31 cellular contexts compared by ENCODE assay signal in genomic region chr20:20683020-20683419, GRCh38.
"Had no signal": no experiment of that assay in that cellular context is flagged by ENCODE, and none has a peak within 500 bp of the region (broad histone marks: within the 10 kb centered on the region; RNA-seq: fewer than 3 reads in every experiment).

No MANE protein-coding gene starts in this region.

- H3K36me3 ChIP-seq: brain microvascular endothelial cell had no signal

- FAIRE-seq: RCC 7860, TTC549 had no signal

- H3K4me3 Mint-ChIP-seq: activated CD4-positive, alpha-beta memory T cell treated with anti-CD3 and anti-CD28 coated beads, Interleukin-2, amount 10 ng/mL, durations not matched to agents 7 days and 5 days; activated CD8-positive, alpha-beta memory T cell treated with anti-CD3 and anti-CD28 coated beads, Interleukin-2, amount 10 ng/mL, durations not matched to agents 7 days and 5 days; activated naive CD8-positive, alpha-beta T cell treated with anti-CD3 and anti-CD28 coated beads for 36 hours; T-helper 2 cell treated with Interferon-gamma antibody and Interleukin-4, amounts not matched to agents 5 μg/mL and 100 μg/mL, for 36 hours had no signal

- H3K9me3 Mint-ChIP-seq: activated CD4-positive, alpha-beta memory T cell treated with anti-CD3 and anti-CD28 coated beads, Interleukin-2, amount 10 ng/mL, durations not matched to agents 7 days and 5 days; activated naive CD8-positive, alpha-beta T cell treated with anti-CD3 and anti-CD28 coated beads for 36 hours; T-helper 2 cell treated with Interferon-gamma antibody and Interleukin-4, amounts not matched to agents 5 μg/mL and 100 μg/mL, for 36 hours had no signal

- DNase-seq: activated CD4-positive, alpha-beta memory T cell treated with anti-CD3 and anti-CD28 coated beads, Interleukin-2, amount 10 ng/mL, durations not matched to agents 7 days and 5 days; activated CD4-positive, alpha-beta T cell treated with anti-CD3 and anti-CD28 coated beads for 4 hours; activated CD8-positive, alpha-beta memory T cell treated with anti-CD3 and anti-CD28 coated beads for 24 hours; activated CD8-positive, alpha-beta memory T cell treated with anti-CD3 and anti-CD28 coated beads, Interleukin-2, amount 10 ng/mL, durations not matched to agents 7 days and 5 days; activated CD8-positive, alpha-beta memory T cell treated with anti-CD3 and anti-CD28 coated beads, Interleukin-2, amount 50 U/mL, for 48 hours; activated effector memory CD4-positive, alpha-beta T cell treated with Interleukin-2 at 50 U/mL for 16 hours; activated naive CD4-positive, alpha-beta T cell treated with anti-CD3 and anti-CD28 coated beads, Interleukin-2, amount 50 U/mL, for 16 hours; activated naive CD8-positive, alpha-beta T cell treated with anti-CD3 and anti-CD28 coated beads for 36 hours; activated T-cell treated with anti-CD3 and anti-CD28 coated beads, Interleukin-2, amount 50 U/mL, for 48 hours; amniotic stem cell; aorta; brain microvascular endothelial cell; central memory CD4-positive, alpha-beta T cell; Karpas-422; KBM-7; NCI-H1105; NCI-H1417 treated with DMSO at 0.1 percent for 48 hours; NCI-H187 treated with DMSO at 0.1 percent for 48 hours; NCI-H2081; NCI-H226; NCI-H446 treated with DMSO at 0.1 percent for 48 hours; NCI-H69; NK-92 treated with Interleukin-12 subunit alpha and Interleukin-12 subunit beta, amount 100 ng/mL, for 24 hours; PC-3; Right ventricle myocardium superior had no signal

- H3K27ac Mint-ChIP-seq: activated CD4-positive, alpha-beta memory T cell treated with anti-CD3 and anti-CD28 coated beads, Interleukin-2, amount 10 ng/mL, durations not matched to agents 7 days and 5 days; activated CD8-positive, alpha-beta memory T cell treated with anti-CD3 and anti-CD28 coated beads, Interleukin-2, amount 10 ng/mL, durations not matched to agents 7 days and 5 days; T-helper 2 cell treated with Interferon-gamma antibody and Interleukin-4, amounts not matched to agents 5 μg/mL and 100 μg/mL, for 36 hours had no signal

- H3K4me3 ChIP-seq: SK-N-MC had no signal

- H3K36me3 Mint-ChIP-seq: activated CD8-positive, alpha-beta memory T cell treated with anti-CD3 and anti-CD28 coated beads, Interleukin-2, amount 10 ng/mL, durations not matched to agents 7 days and 5 days had no signal

- H3K27ac ChIP-seq: brain microvascular endothelial cell, RWPE1, SK-N-MC had no signal

- ATAC-seq: activated CD4-positive, CD25-positive, alpha-beta regulatory T cell treated with anti-CD3 and anti-CD28 coated beads, Interleukin-2, amount 50 U/mL, for 24 hours; activated CD8-positive, alpha-beta memory T cell treated with anti-CD3 and anti-CD28 coated beads, Interleukin-2, amount 10 ng/mL, durations not matched to agents 7 days and 5 days; PC-3 had no signal

- H3K27me3 Mint-ChIP-seq: activated CD4-positive, alpha-beta memory T cell treated with anti-CD3 and anti-CD28 coated beads, Interleukin-2, amount 10 ng/mL, durations not matched to agents 7 days and 5 days; activated CD8-positive, alpha-beta memory T cell treated with anti-CD3 and anti-CD28 coated beads, Interleukin-2, amount 10 ng/mL, durations not matched to agents 7 days and 5 days; activated naive CD8-positive, alpha-beta T cell treated with anti-CD3 and anti-CD28 coated beads for 36 hours had no signal

- H3K27me3 ChIP-seq: brain microvascular endothelial cell had no signal
